ENCODE assay signal across 14 cellular contexts in genomic region chr10:124971276-124971675, GRCh38. TPM values are rescaled to one million over a fixed set of nuclear protein-coding genes. Genes with fewer than 3 reads are reported as not detected.
DNase-seq lines count a peak whose midpoint lies in the region; ATAC-seq and TF ChIP-seq lines count a peak whose summit lies in the region.
"Had no signal": no experiment of that assay in that cellular context is flagged by ENCODE, and none has a peak within 500 bp of the region (broad histone marks: within the 10 kb centered on the region; RNA-seq: fewer than 3 reads in every experiment).

No MANE protein-coding gene starts in this region.

- H3K4me3 ChIP-seq in stomach smooth muscle (ENCODE audit: low read length in 2 of 2) (no peak overlapping the region), GM23338 (no peak overlapping the region)
- H3K4me3 ChIP-seq: esophagus squamous epithelium had no signal

- peaks cover 24% of the 10 kb centered on the region for H3K36me3 Mint-ChIP-seq in activated CD4-positive, alpha-beta T cell treated with anti-CD3 and anti-CD28 coated beads for 36 hours (ENCODE audit: low read depth)
- peaks cover 43% of the 10 kb centered on the region for H3K36me3 Mint-ChIP-seq in GM23338 (ENCODE audit: low read depth)

- no peaks in the 10 kb centered on the region for H3K9me3 ChIP-seq in stomach smooth muscle (ENCODE audit: control insufficient read depth in 2 of 2, low read length in 2 of 2)
- H3K9me3 ChIP-seq: esophagus squamous epithelium had no signal

- H3K4me3 Mint-ChIP-seq in activated CD4-positive, alpha-beta T cell treated with anti-CD3 and anti-CD28 coated beads for 36 hours, result no peak overlapping the region
- no peak overlapping the region for H3K4me3 Mint-ChIP-seq in GM23338
- H3K4me3 Mint-ChIP-seq: brain had no signal

- intact Hi-C loops in activated CD4-positive, alpha-beta T cell treated with anti-CD3 and anti-CD28 coated beads for 36 hours (cut with DNase I, micrococcal nuclease), result loop anchor here in 1 of 2 experiments (10.0 kb wide), 1 partner anchor 436 kb away; no protein-coding TSS in a partner anchor
- intact Hi-C loops in Right ventricle myocardium superior (cut with DNase I), result no loop called here

- peaks cover 24% of the 10 kb centered on the region for H4K20me1 ChIP-seq in GM23338 (replicated peaks; ENCODE audit: insufficient read depth)

- H3K27ac ChIP-seq in stomach smooth muscle (ENCODE audit: low read length) (peak overlapping the region; percentile 49), GM23338 (ENCODE audit: low read depth) (no peak overlapping the region)
- H3K27ac ChIP-seq: 22Rv1 had no signal

- H3F3A ChIP-seq in GM23338 (replicated peaks; ENCODE audit: low read depth), result no peaks in the 10 kb centered on the region

- H3K27me3 Mint-ChIP-seq in activated CD4-positive, alpha-beta T cell treated with anti-CD3 and anti-CD28 coated beads for 36 hours, result no peaks in the 10 kb centered on the region
- H3K27me3 Mint-ChIP-seq in GM23338 (ENCODE audit: insufficient read depth, low read depth, poor library complexity), result peaks cover 6% of the 10 kb centered on the region
- H3K27me3 Mint-ChIP-seq: brain had no signal

- H3K27ac Mint-ChIP-seq in activated CD4-positive, alpha-beta T cell treated with anti-CD3 and anti-CD28 coated beads for 36 hours, result peak overlapping the region; percentile 59
- no peak overlapping the region for H3K27ac Mint-ChIP-seq in GM23338

- no peak for TF ChIP-seq CTCF in GM23338 (conservative IDR thresholded peaks at IDR 0.05; ENCODE audit: low read depth in 2 of 2)

- no peak for DNase-seq in activated CD4-positive, alpha-beta T cell treated with anti-CD3 and anti-CD28 coated beads for 36 hours
- no peak for DNase-seq in activated CD4-positive, alpha-beta T cell treated with anti-CD3 and anti-CD28 coated beads for 1 hour
- DNase-seq in Right ventricle myocardium superior, result no peak
- DNase-seq in GM23338 (ENCODE audit: low spot score), result no peak
- DNase-seq in NCI-H510A (lab: John Stamatoyannopoulos, UW), result no peak
- DNase-seq: DMS79, esophagus squamous epithelium, Karpas-422, NCI-H524 treated with DMSO at 0.1 percent for 48 hours had no signal

- no peak overlapping the region for H3K4me2 ChIP-seq in GM23338

- POLR2A ChIA-PET in activated CD4-positive, alpha-beta T cell treated with anti-CD3 and anti-CD28 coated beads for 36 hours (lab: Charles Lee), result no interaction called here

- no peak for ATAC-seq in activated CD4-positive, alpha-beta T cell treated with anti-CD3 and anti-CD28 coated beads for 36 hours
- ATAC-seq in HG03039 (IDR thresholded peaks at IDR 0.05; ENCODE audit: unreplicated experiment) (peak; percentile 41), Right ventricle myocardium superior (ENCODE audit: poor library complexity) (peak; percentile 72), GM23338 (no peak), GM19324 (IDR thresholded peaks at IDR 0.05; ENCODE audit: low FRiP score, unreplicated experiment) (no peak)

- no peaks in the 10 kb centered on the region for H3K27me3 ChIP-seq in stomach smooth muscle (ENCODE audit: control insufficient read depth in 1 of 2, insufficient read depth in 2 of 2, low read length in 2 of 2)
- H3K27me3 ChIP-seq in GM23338 (ENCODE audit: insufficient read depth), result no peaks in the 10 kb centered on the region
- H3K27me3 ChIP-seq: esophagus squamous epithelium had no signal

- CTCF ChIA-PET in activated CD4-positive, alpha-beta T cell treated with anti-CD3 and anti-CD28 coated beads for 36 hours (lab: Charles Lee), result interaction anchor here (1.0 kb wide), 1 partner anchor 13 kb away, joined by 4 read pairs; no protein-coding TSS in a partner anchor

- no peak overlapping the region for H2AFZ ChIP-seq in GM23338

- H3K4me1 ChIP-seq in stomach smooth muscle (ENCODE audit: control insufficient read depth, insufficient read depth, low read length), result peaks cover 14% of the 10 kb centered on the region
- H3K4me1 ChIP-seq in GM23338 (ENCODE audit: insufficient read depth), result no peaks in the 10 kb centered on the region

- H3K9me2 ChIP-seq in GM23338 (ENCODE audit: insufficient read depth), result no peaks in the 10 kb centered on the region

- H3K4me1 Mint-ChIP-seq in activated CD4-positive, alpha-beta T cell treated with anti-CD3 and anti-CD28 coated beads for 36 hours, result peaks cover 20% of the 10 kb centered on the region
- no peaks in the 10 kb centered on the region; the same call in 2 of the 3 replicates for H3K4me1 Mint-ChIP-seq in GM23338

- H3K36me3 ChIP-seq in stomach smooth muscle (ENCODE audit: control insufficient read depth in 2 of 2, insufficient read depth in 2 of 2, low read length in 2 of 2) (peaks cover 9 to 12% of the 10 kb centered on the region in 2 donors), GM23338 (ENCODE audit: insufficient read depth) (peaks cover 8% of the 10 kb centered on the region; the same call in 1 of the 2 replicates)

- peaks cover 80% of the 10 kb centered on the region for H3K79me2 ChIP-seq in GM23338 (replicated peaks; ENCODE audit: insufficient read depth)

- peak overlapping the region in 1 of 2 donors; percentile 42 for H3K9ac ChIP-seq in stomach smooth muscle (ENCODE audit: low read length in 2 of 2)

- no peaks in the 10 kb centered on the region for H3K9me3 Mint-ChIP-seq in activated CD4-positive, alpha-beta T cell treated with anti-CD3 and anti-CD28 coated beads for 36 hours (ENCODE audit: low read depth)
- H3K9me3 Mint-ChIP-seq in GM23338, result no peaks in the 10 kb centered on the region
- H3K9me3 Mint-ChIP-seq: brain had no signal

TF ChIP-seq in GM23338, 12 proteins besides CTCF, POLR2A, EP300 and RAD21:
- TF ChIP-seq STAT1 (IDR thresholded peaks at IDR 0.05; ENCODE audit: unreplicated experiment) (no peak), CREB1 (CRISPR knock-in tag; IDR thresholded peaks at IDR 0.05; ENCODE audit: low read depth) (no peak), POLR2AphosphoS5 (IDR thresholded peaks at IDR 0.05; ENCODE audit: low read depth) (no peak), EZH2 (IDR thresholded peaks at IDR 0.05; ENCODE audit: low read depth, unreplicated experiment) (no peak), EZH2phosphoT487 (IDR thresholded peaks at IDR 0.05; ENCODE audit: unreplicated experiment) (no peak), NANOG (IDR thresholded peaks at IDR 0.05; ENCODE audit: borderline replicate concordance) (no peak)

RNA-seq across cellular contexts. Expression of gene ZRANB1, which starts 29.4 kb away (rescaled TPM):
- total RNA-seq in activated CD4-positive, alpha-beta T cell treated with anti-CD3 and anti-CD28 coated beads for 36 hours, result 10 to 100 TPM in 1 of 2 experiments, 1 to 10 TPM in 1; 8.4 to 10.4 TPM
- total RNA-seq in Right ventricle myocardium superior, result 24.2 TPM
- total RNA-seq in GM23338 (2014; rRNA removed; shearing (Covaris generic)), result 26.7 and 27.8 TPM in 2 replicates
- 2.6 and 4.2 TPM in 2 replicates for polyA plus RNA-seq in GM23338 (2016; fragmentation: Nextera tagmentation; extraction: Ambion mirVana)

Comparison
In these comparisons a context has a peak if more than half of its experiments do, and no peak if none do; other contexts are left out.
1. ATAC-seq: peak in HG03039 (single experiment) and Right ventricle myocardium superior (single experiment); none in activated CD4-positive, alpha-beta T cell treated with anti-CD3 and anti-CD28 coated beads for 36 hours (single experiment), GM23338 (single experiment) and GM19324 (single experiment).